Comparison of ENCODE assay signal across 5 cellular contexts in the genomic region with DNA sequence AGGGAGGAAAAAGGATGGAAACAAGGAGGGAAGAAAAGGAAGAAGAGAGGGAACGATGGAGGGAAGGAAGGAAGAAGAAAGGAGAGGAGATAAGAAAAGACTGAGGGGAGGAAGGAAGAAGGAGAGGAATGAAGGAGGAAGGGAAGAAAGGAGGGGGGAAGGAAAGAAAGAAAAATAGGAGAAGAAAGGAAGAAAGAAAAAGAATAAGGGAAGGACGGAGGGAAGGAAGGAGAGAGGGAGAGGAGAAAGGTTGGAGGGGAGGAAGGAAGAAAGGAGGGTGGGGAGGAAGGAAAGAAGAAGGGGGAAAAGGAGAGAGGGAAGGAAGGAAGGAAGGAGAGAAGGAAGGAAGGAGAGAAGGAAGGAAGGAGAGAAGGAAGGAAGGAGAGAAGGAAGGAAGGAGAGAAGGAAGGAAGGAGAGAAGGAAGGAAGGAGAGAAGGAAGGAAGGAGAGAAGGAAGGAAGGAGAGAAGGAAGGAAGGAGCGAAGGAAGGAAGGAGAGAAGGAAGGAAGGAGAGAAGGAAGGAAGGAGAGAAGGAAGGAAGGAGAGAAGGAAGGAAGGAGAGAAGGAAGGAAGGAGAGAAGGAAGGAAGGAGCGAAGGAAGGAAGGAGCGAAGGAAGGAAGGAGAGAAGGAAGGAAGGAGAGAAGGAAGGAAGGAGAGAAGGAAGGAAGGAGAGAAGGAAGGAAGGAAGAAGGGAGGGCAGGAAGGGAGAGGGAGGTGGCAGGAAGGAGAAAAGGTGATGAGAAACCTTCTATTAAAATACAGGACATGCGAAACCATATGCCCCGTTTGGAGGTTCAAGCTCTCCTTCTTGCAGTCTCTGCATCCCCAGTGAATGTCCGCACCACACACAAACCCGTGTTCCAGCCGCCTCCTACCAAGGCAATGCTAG. TPM values are rescaled to one million over a fixed set of nuclear protein-coding genes. Genes with fewer than 3 reads are reported as not detected.
"Had no signal": no experiment of that assay in that cellular context is flagged by ENCODE, and none has a peak within 500 bp of the region (broad histone marks: within the 10 kb centered on the region; RNA-seq: fewer than 3 reads in every experiment).

No MANE protein-coding gene starts in this region.

RNA-seq across cellular contexts. Expression of a gene that starts 21.6 kb away (rescaled TPM):
- total RNA-seq: occipital lobe, stomach, temporal lobe had no signal
- polyA plus RNA-seq: naive thymus-derived CD4-positive, alpha-beta T cell had no signal

RNA-seq across cellular contexts. Expression of a gene that starts 55.3 kb away (rescaled TPM):
- total RNA-seq: naive thymus-derived CD4-positive, alpha-beta T cell; natural killer cell had no signal
- polyA plus RNA-seq: naive thymus-derived CD4-positive, alpha-beta T cell had no signal
